ENCODE assay signal across 1 cellular context in genomic region chr4:186829740-186830449, GRCh38.
A peak's percentile ranks its signal among the peaks of the same experiment; 100 is the strongest.
TF ChIP-seq lines count a peak whose summit lies in the region.

No MANE protein-coding gene starts in this region.

TF ChIP-seq in HepG2, 621 proteins besides CTCF, POLR2A, EP300 and RAD21 (continued from another document and continues in another):
- peak; percentile 77 for TF ChIP-seq ARID5B (CRISPR knock-in tag; IDR thresholded peaks at IDR 0.05)
- no peak for TF ChIP-seq ZSCAN5A (CRISPR knock-in tag; IDR thresholded peaks at IDR 0.05; ENCODE audit: borderline replicate concordance)
- TF ChIP-seq HOMEZ (CRISPR knock-in tag; IDR thresholded peaks at IDR 0.05; ENCODE audit: low read depth), result 0 out of 2 replicates have a peak, but pooled peaks have one; percentile 16
- no peak for TF ChIP-seq TGIF2 (CRISPR knock-in tag; IDR thresholded peaks at IDR 0.05)
- no peak for TF ChIP-seq NFE2L2 (IDR thresholded peaks at IDR 0.05; ENCODE audit: low read length)
- no peak for TF ChIP-seq ZNF75D (CRISPR knock-in tag; IDR thresholded peaks at IDR 0.05; ENCODE audit: borderline replicate concordance)
- no peak for TF ChIP-seq ZNF605 (CRISPR knock-in tag; IDR thresholded peaks at IDR 0.05)
- no peak for TF ChIP-seq ZNF790 (CRISPR knock-in tag; IDR thresholded peaks at IDR 0.05; ENCODE audit: borderline replicate concordance)
- peak; percentile 61 for TF ChIP-seq FOXA3 (CRISPR knock-in tag; IDR thresholded peaks at IDR 0.05)
- TF ChIP-seq ZNF639 (CRISPR knock-in tag; conservative IDR thresholded peaks at IDR 0.05), result no peak
- no peak for TF ChIP-seq ZNF333 (CRISPR knock-in tag; IDR thresholded peaks at IDR 0.05; ENCODE audit: borderline replicate concordance)
- TF ChIP-seq TBX2 (CRISPR knock-in tag; IDR thresholded peaks at IDR 0.05; ENCODE audit: borderline replicate concordance), result no peak
- no peak for TF ChIP-seq XRCC5 (optimal IDR thresholded peaks at IDR 0.05; ENCODE audit: low read length)
- no peak for TF ChIP-seq ZNF709 (CRISPR knock-in tag; IDR thresholded peaks at IDR 0.05)
- no peak for TF ChIP-seq ZNF232 (CRISPR knock-in tag; IDR thresholded peaks at IDR 0.05; ENCODE audit: borderline replicate concordance)
- no peak for TF ChIP-seq TERF1 (CRISPR knock-in tag; IDR thresholded peaks at IDR 0.05)
- no peak for TF ChIP-seq ZNF326 (CRISPR knock-in tag; IDR thresholded peaks at IDR 0.05; ENCODE audit: borderline replicate concordance)
- TF ChIP-seq PCBP1 (IDR thresholded peaks at IDR 0.05; ENCODE audit: borderline replicate concordance, low read depth, low read length), result no peak
- TF ChIP-seq PRDM15 (CRISPR knock-in tag; IDR thresholded peaks at IDR 0.05), result no peak
- no peak for TF ChIP-seq CREBL2 (CRISPR knock-in tag; IDR thresholded peaks at IDR 0.05; ENCODE audit: borderline replicate concordance)
- TF ChIP-seq ZBTB44 (CRISPR knock-in tag; IDR thresholded peaks at IDR 0.05), result no peak
- TF ChIP-seq UBTF (CRISPR knock-in tag; IDR thresholded peaks at IDR 0.05), result no peak
- TF ChIP-seq ZBTB34 (CRISPR knock-in tag; IDR thresholded peaks at IDR 0.05), result no peak
- TF ChIP-seq HNF4G (IDR thresholded peaks at IDR 0.05; ENCODE audit: borderline replicate concordance, low read depth, low read length), result no peak
- no peak for TF ChIP-seq HNF4G (CRISPR knock-in tag; IDR thresholded peaks at IDR 0.05; ENCODE audit: borderline replicate concordance, low read depth)
- TF ChIP-seq CREM (IDR thresholded peaks at IDR 0.05), result peak; percentile 40; the same call in 1 of the 2 replicates
- no peak for TF ChIP-seq CREM (CRISPR knock-in tag; IDR thresholded peaks at IDR 0.05)
- no peak for TF ChIP-seq YEATS4 (CRISPR knock-in tag; IDR thresholded peaks at IDR 0.05; ENCODE audit: borderline replicate concordance)
- TF ChIP-seq TSC22D2 (CRISPR knock-in tag; IDR thresholded peaks at IDR 0.05; ENCODE audit: borderline replicate concordance), result no peak
- TF ChIP-seq CAMTA2 (CRISPR knock-in tag; IDR thresholded peaks at IDR 0.05; ENCODE audit: borderline replicate concordance), result no peak
- TF ChIP-seq PBX2 (CRISPR knock-in tag; IDR thresholded peaks at IDR 0.05), result no peak
- peak; percentile 46; the same call in 1 of the 2 replicates for TF ChIP-seq FOXA1 (IDR thresholded peaks at IDR 0.05)
- TF ChIP-seq FOXA1 (CRISPR knock-in tag; IDR thresholded peaks at IDR 0.05), result peak; percentile 47
- TF ChIP-seq SOX6 (IDR thresholded peaks at IDR 0.05), result no peak
- TF ChIP-seq SOX6 (CRISPR knock-in tag; IDR thresholded peaks at IDR 0.05), result peak; percentile 47; the same call in 1 of the 2 replicates
- TF ChIP-seq KDM5B (CRISPR knock-in tag; IDR thresholded peaks at IDR 0.05; ENCODE audit: borderline replicate concordance), result no peak
- TF ChIP-seq ZNF20 (CRISPR knock-in tag; IDR thresholded peaks at IDR 0.05), result no peak
- no peak for TF ChIP-seq ZNF264 (CRISPR knock-in tag; IDR thresholded peaks at IDR 0.05)
- TF ChIP-seq RARA (CRISPR knock-in tag; IDR thresholded peaks at IDR 0.05), result peak; percentile 46
- TF ChIP-seq GZF1 (CRISPR knock-in tag; IDR thresholded peaks at IDR 0.05), result no peak
- TF ChIP-seq STAG1 (CRISPR knock-in tag; IDR thresholded peaks at IDR 0.05), result no peak
